In the genomic region with DNA sequence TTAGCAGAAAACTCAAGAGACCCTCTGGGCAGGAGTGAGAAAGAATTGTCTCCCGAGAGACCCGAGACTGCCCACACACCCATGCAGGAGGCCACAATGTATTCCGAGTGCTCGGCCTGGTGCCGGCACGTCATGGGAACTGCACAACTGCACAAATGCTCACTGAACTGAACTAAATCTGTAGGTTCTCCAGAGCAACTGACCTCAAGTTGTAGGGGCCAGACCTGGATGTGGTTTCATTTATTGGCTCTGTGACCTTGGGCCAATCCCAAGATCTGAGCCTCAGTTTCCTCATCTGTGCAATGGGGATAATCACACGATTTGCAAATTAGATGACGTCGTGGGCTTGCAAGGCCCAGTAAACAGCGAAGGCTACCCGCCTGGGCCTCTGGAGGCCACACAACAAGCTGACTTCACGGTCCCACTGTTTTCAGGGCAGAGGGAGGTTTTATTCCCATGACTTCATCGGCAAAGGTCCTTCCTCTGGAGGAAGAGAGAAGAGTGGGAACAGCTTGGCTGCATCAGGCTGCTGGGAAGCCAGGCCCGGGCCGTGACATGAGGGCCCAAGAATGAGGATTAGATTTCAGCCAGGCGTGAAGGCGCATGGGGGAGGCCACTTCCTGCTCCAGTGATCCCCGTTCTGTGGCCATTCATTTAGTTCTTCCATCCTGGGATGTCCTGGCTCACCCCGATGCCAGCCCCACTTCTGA, we compare ENCODE assay signal across 17 cellular contexts. TPM values are rescaled to one million over a fixed set of nuclear protein-coding genes. Genes with fewer than 3 reads are reported as not detected.
DNase-seq lines count a peak whose midpoint lies in the region; ATAC-seq and TF ChIP-seq lines count a peak whose summit lies in the region.
"Had no signal": no experiment of that assay in that cellular context is flagged by ENCODE, and none has a peak within 500 bp of the region (broad histone marks: within the 10 kb centered on the region; RNA-seq: fewer than 3 reads in every experiment).

No MANE protein-coding gene starts in this region.

- H3K4me3 ChIP-seq in AG04449 (ENCODE audit: low read depth, low read length) (no peak overlapping the region), muscle layer of duodenum (ENCODE audit: low read depth in 1 of 2, low read length in 2 of 2) (no peak overlapping the region)
- H3K4me3 ChIP-seq: GM12878, GM23248, spleen had no signal

- no peaks in the 10 kb centered on the region for H3K27me3 Mint-ChIP-seq in glutamatergic neuron (ENCODE audit: unreplicated experiment)

- peaks cover 0 to 20% of the 10 kb centered on the region in 2 donors for H3K4me1 ChIP-seq in muscle layer of duodenum (ENCODE audit: control insufficient read depth in 1 of 2, insufficient read depth in 2 of 2, low read length in 2 of 2)

- H3K9me3 Mint-ChIP-seq in glutamatergic neuron (ENCODE audit: unreplicated experiment), result peaks cover 5% of the 10 kb centered on the region
- H3K9me3 Mint-ChIP-seq: type B pancreatic cell had no signal

- peak overlapping the region; percentile 6 for H3K27ac ChIP-seq in muscle layer of duodenum (ENCODE audit: low read length)
- H3K27ac ChIP-seq: GM23248, spleen had no signal

- CTCF ChIA-PET in AG04449 (lab: Yijun Ruan, JAX), result interaction anchor here (0.9 to 1.7 kb wide), 5 partner anchors 10 to 88 kb away, joined by 3 to 4 read pairs (median 3); no protein-coding TSS in a partner anchor

- peaks cover 6% of the 10 kb centered on the region for H3K4me1 Mint-ChIP-seq in glutamatergic neuron (ENCODE audit: low read depth, unreplicated experiment)

- POLR2A ChIA-PET in AG04449 (lab: Yijun Ruan, JAX), result no interaction called here

- TF ChIP-seq CTCF in AG04449 (IDR thresholded peaks at IDR 0.05; ENCODE audit: insufficient read depth, low read length, missing control alignments), result no peak
- no peak for TF ChIP-seq CTCF in glutamatergic neuron (IDR thresholded peaks at IDR 0.05; ENCODE audit: partially characterized antibody, unreplicated experiment)

- H3K4me3 Mint-ChIP-seq in glutamatergic neuron (ENCODE audit: unreplicated experiment), result no peak overlapping the region
- H3K4me3 Mint-ChIP-seq: endodermal cell, type B pancreatic cell, WTC11 had no signal

- H3K36me3 ChIP-seq in muscle layer of duodenum (ENCODE audit: control insufficient read depth in 1 of 2, insufficient read depth in 2 of 2, low read length in 2 of 2), result no peaks in the 10 kb centered on the region
- H3K36me3 ChIP-seq: spleen had no signal

- H3K9me3 ChIP-seq in muscle layer of duodenum (ENCODE audit: control insufficient read depth in 1 of 2, low read length in 2 of 2), result no peaks in the 10 kb centered on the region
- H3K9me3 ChIP-seq: spleen had no signal

- H3K36me3 Mint-ChIP-seq in glutamatergic neuron (ENCODE audit: unreplicated experiment), result no peaks in the 10 kb centered on the region
- H3K36me3 Mint-ChIP-seq: type B pancreatic cell, WTC11 had no signal

- no peak for ATAC-seq in GM19351 (IDR thresholded peaks at IDR 0.05; ENCODE audit: unreplicated experiment)
- ATAC-seq: GM12878, WTC11 had no signal

- peaks cover 11% of the 10 kb centered on the region for H3K27me3 ChIP-seq in muscle layer of duodenum (ENCODE audit: low read depth, low read length)

- DNase-seq in AG04449 (ENCODE audit: low read depth, low spot score), result peak; percentile 37
- peak; percentile 40 for DNase-seq in M059J (ENCODE audit: low read depth)
- DNase-seq in fibroblast of peridontal ligament (ENCODE audit: extremely low read depth), result peak; percentile 87
- no peak for DNase-seq in AG08395 (ENCODE audit: low spot score)
- no peak for DNase-seq in NCI-H69 (lab: John Stamatoyannopoulos, UW)
- DNase-seq in glutamatergic neuron, result no peak
- DNase-seq: activated T-cell treated with anti-CD3 and anti-CD28 coated beads, Interleukin-2, amount 50 U/mL, for 1 hour; DMS79; endodermal cell; GM23248; NCI-H1436; spleen had no signal

- H3K27ac Mint-ChIP-seq in glutamatergic neuron (ENCODE audit: unreplicated experiment), result no peak overlapping the region
- H3K27ac Mint-ChIP-seq: endodermal cell, type B pancreatic cell, WTC11 had no signal

RNA-seq across cellular contexts. Expression of a gene that starts 3.6 kb away (rescaled TPM):
- total RNA-seq in M059J (2014; rRNA removed; shearing (Covaris generic)), result 1.6 and 5.2 TPM in 2 replicates
- total RNA-seq in glutamatergic neuron (ENCODE audit: unreplicated experiment), result 12.2 TPM
- total RNA-seq: GM12878 had no signal

RNA-seq across cellular contexts. Expression of a gene that starts 16.7 kb away (rescaled TPM):
- not detected in 2 replicates for total RNA-seq in M059J (2014; rRNA removed; shearing (Covaris generic))
- 3.5 TPM for total RNA-seq in glutamatergic neuron (ENCODE audit: unreplicated experiment)
- total RNA-seq: endodermal cell, GM12878, WTC11 had no signal

RNA-seq across cellular contexts. Expression of a gene that starts 48.3 kb away (rescaled TPM):
- total RNA-seq in M059J (2014; rRNA removed; shearing (Covaris generic)), result 8.8 and 19.5 TPM in 2 replicates
- 61.3 TPM for total RNA-seq in glutamatergic neuron (ENCODE audit: unreplicated experiment)

RNA-seq across cellular contexts. Expression of a gene that starts 55.1 kb away (rescaled TPM):
- total RNA-seq in M059J (2014; rRNA removed; shearing (Covaris generic)), result not detected in 2 replicates
- 0.81 TPM for total RNA-seq in glutamatergic neuron (ENCODE audit: unreplicated experiment)

Comparison
In these comparisons a context has a peak if more than half of its experiments do, and no peak if none do; other contexts are left out.
1. DNase-seq: peak in AG04449 (single experiment), M059J (single experiment) and fibroblast of peridontal ligament (single experiment); none in AG08395 (single experiment), NCI-H69 (single experiment) and glutamatergic neuron (single experiment).